Comparison of ENCODE assay signal across 13 cellular contexts in the genomic region with DNA sequence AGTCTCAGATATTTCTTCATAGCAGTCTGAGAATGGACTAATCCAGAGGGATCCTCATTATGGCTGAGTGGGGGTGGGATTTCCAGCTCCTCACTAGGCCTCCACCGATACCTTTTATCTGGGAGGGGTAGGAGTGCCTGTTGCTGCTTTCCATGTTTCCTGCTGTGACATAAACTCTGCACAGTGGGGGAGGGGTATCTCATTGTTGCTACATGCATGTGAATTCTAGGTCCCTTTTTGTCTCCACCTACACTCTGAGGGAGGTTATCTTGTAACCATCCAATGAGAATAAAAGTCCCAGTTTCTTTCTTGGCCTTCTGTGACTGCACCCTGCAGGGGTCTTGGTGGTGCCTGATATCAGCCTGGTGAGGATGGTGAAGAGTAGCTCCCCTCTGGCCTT.
"Had no signal": no experiment of that assay in that cellular context is flagged by ENCODE, and none has a peak within 500 bp of the region (broad histone marks: within the 10 kb centered on the region; RNA-seq: fewer than 3 reads in every experiment).

No MANE protein-coding gene starts in this region.

- H2AFZ ChIP-seq: hepatocyte had no signal

- H3K36me3 ChIP-seq: colonic mucosa, pancreas had no signal

- H3K9me3 ChIP-seq: colonic mucosa, pancreas had no signal

- H3K4me1 ChIP-seq: colonic mucosa had no signal

- H3K27ac ChIP-seq: colonic mucosa, hepatocyte, pancreas had no signal

- H3K4me3 ChIP-seq: colonic mucosa, hepatocyte, mucosa of descending colon, pancreas had no signal

- H3K4me2 ChIP-seq: hepatocyte had no signal

- H3K79me2 ChIP-seq: hepatocyte had no signal

- ATAC-seq: mucosa of descending colon; naive thymus-derived CD8-positive, alpha-beta T cell; pancreas; right cardiac atrium had no signal

- DNase-seq: colonic mucosa; effector CD4-positive, alpha-beta T cell; foreskin melanocyte; kidney glomerular epithelial cell; mucosa of descending colon; naive thymus-derived CD8-positive, alpha-beta T cell; nucleus accumbens; pancreas; right cardiac atrium; small intestine; stimulated activated CD4-positive, alpha-beta T cell treated with anti-CD3 and anti-CD28 coated beads, Interleukin-12 subunit alpha, Interleukin-12 subunit beta, amount 100 ng/mL, for 4 hours; stimulated activated naive CD4-positive, alpha-beta T cell had no signal

- H3K27me3 ChIP-seq: colonic mucosa, hepatocyte, pancreas had no signal
